Comparison of ENCODE assay signal across 9 cellular contexts in the genomic region with DNA sequence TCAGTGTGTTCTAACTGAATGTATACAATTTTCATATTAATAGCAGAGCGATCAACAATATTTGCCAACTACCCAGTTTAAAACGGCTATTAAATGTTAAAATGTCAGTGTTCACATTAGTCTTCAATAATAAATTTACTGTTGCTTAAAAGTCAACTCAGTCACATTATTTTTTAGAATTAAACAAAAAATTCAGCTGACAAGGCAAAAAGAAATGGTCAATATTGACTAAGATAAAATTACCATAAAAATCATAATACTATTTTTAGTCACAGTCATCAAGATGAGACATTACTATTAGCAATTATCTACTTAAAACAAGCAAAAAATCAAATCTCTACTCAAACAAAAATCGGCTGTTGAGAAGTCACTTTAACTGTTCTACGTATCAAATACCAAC. TPM values are rescaled to one million over a fixed set of nuclear protein-coding genes. Genes with fewer than 3 reads are reported as not detected.
A peak's percentile ranks its signal among the peaks of the same experiment; 100 is the strongest.
DNase-seq lines count a peak whose midpoint lies in the region; ATAC-seq, FAIRE-seq and TF ChIP-seq lines count a peak whose summit lies in the region.
"Had no signal": no experiment of that assay in that cellular context is flagged by ENCODE, and none has a peak within 500 bp of the region (broad histone marks: within the 10 kb centered on the region; RNA-seq: fewer than 3 reads in every experiment).

No MANE protein-coding gene starts in this region.

- WGBS in aorta, 2 donors: 26 to 28% methylated on average over 4 of the region's 4 CpGs

- H3K36me3 ChIP-seq in right atrium auricular region: no peaks in the 10 kb centered on the region
- H3K36me3 ChIP-seq in breast epithelium: no peaks in the 10 kb centered on the region
- H3K36me3 ChIP-seq in aorta (ENCODE audit: control insufficient read depth in 1 of 2, insufficient read depth in 2 of 2, low read length in 1 of 2): no peaks in the 10 kb centered on the region

- ATAC-seq in Right ventricle myocardium superior (ENCODE audit: poor library complexity): no peak
- ATAC-seq in aorta (ENCODE audit: low FRiP score): no peak

- FAIRE-seq in urothelium cell line (lab: Jason Lieb, UNC): no peak

- DNase-seq in right atrium auricular region (ENCODE audit: low spot score): no peak
- DNase-seq in Right ventricle myocardium superior: no peak
- DNase-seq in breast epithelium (ENCODE audit: low spot score in 2 of 2): no peak
- DNase-seq in aorta: no peak
- no peak for DNase-seq in germinal center (ENCODE audit: low spot score)
- no peak for DNase-seq in GM13976 (ENCODE audit: low spot score)
- no peak for DNase-seq in urothelium cell line (ENCODE audit: low spot score)
- DNase-seq: activated CD4-positive, alpha-beta T cell treated with anti-CD3 and anti-CD28 coated beads for 1 hour had no signal

- intact Hi-C loops in Right ventricle myocardium superior (cut with DNase I) (no loop called here), breast epithelium (cut with DNase I; ENCODE audit: low total_unique reads) (no loop called here), aorta (cut with DNase I) (loop anchor here (5.0 to 10.0 kb wide), 2 partner anchors 131 to 148 kb away; partner anchors contain the start of genes LRRC40 (in 1 of the 2) and SRSF11 (in 1 of the 2))

- TF ChIP-seq CTCF in right atrium auricular region (IDR thresholded peaks at IDR 0.05) (no peak), breast epithelium (IDR thresholded peaks at IDR 0.05) (no peak), GM13976 (IDR thresholded peaks at IDR 0.05; ENCODE audit: borderline replicate concordance, control extremely low read depth, extremely low read depth, insufficient read depth, missing control alignments) (no peak)

- H3K4me3 ChIP-seq in right atrium auricular region (peak overlapping the region; percentile 68 to 82), breast epithelium (peak overlapping the region; percentile 74 to 94 (median 90)), mononuclear cell (ENCODE audit: low read length) (peak overlapping the region; percentile 97), aorta (ENCODE audit: low read length in 2 of 2) (peak overlapping the region; percentile 13 to 87)

- no peak for TF ChIP-seq POLR2A in breast epithelium (IDR thresholded peaks at IDR 0.05)

- in situ Hi-C loops in GM13976 (cut with MboI; ENCODE audit: low sequenced_read_pairs, unreplicated experiment): no loop called here

- H3K27ac ChIP-seq in right atrium auricular region (no peak overlapping the region), breast epithelium (no peak overlapping the region), aorta (ENCODE audit: low read depth in 1 of 2, low read length in 2 of 2) (no peak overlapping the region)

- H3K9me3 ChIP-seq in right atrium auricular region (no peaks in the 10 kb centered on the region), breast epithelium (no peaks in the 10 kb centered on the region), mononuclear cell (ENCODE audit: low read depth, low read length) (no peaks in the 10 kb centered on the region), aorta (ENCODE audit: control insufficient read depth, low read length) (no peaks in the 10 kb centered on the region)

- peaks cover 0 to 50% of the 10 kb centered on the region in 2 donors for H3K4me1 ChIP-seq in right atrium auricular region
- peaks cover 0 to 4% of the 10 kb centered on the region in 2 donors for H3K4me1 ChIP-seq in breast epithelium
- H3K4me1 ChIP-seq in mononuclear cell (ENCODE audit: insufficient read depth, low read length): peaks cover 23% of the 10 kb centered on the region
- H3K4me1 ChIP-seq in aorta (ENCODE audit: control insufficient read depth in 1 of 2, insufficient read depth in 2 of 2, low read length in 2 of 2): peaks cover 0 to 2% of the 10 kb centered on the region in 2 donors

- H3K27me3 ChIP-seq in right atrium auricular region (no peaks in the 10 kb centered on the region), breast epithelium (no peaks in the 10 kb centered on the region), mononuclear cell (ENCODE audit: insufficient read depth, low read length) (no peaks in the 10 kb centered on the region), aorta (ENCODE audit: control insufficient read depth in 1 of 2, insufficient read depth in 2 of 2, low read length in 1 of 2) (no peaks in the 10 kb centered on the region)

RNA-seq across cellular contexts. Expression of gene ANKRD13C, which starts 1.5 kb away (rescaled TPM):
- total RNA-seq in right atrium auricular region: 10 to 100 TPM in 1 of 2 donors, 1 to 10 TPM in 1; 8.1 to 11.4 TPM
- total RNA-seq in Right ventricle myocardium superior: 9.1 TPM
- total RNA-seq in breast epithelium: 10 to 100 TPM; 20.8 to 29.9 (median 28.5) TPM
- total RNA-seq in mononuclear cell: 43.7 TPM
- total RNA-seq in aorta: 10 to 100 TPM; 25.6 to 28.3 TPM
- 10 to 100 TPM in 1 of 2 donors, 1 to 10 TPM in 1; 5.6 to 13.3 TPM for polyA plus RNA-seq in aorta

RNA-seq across cellular contexts. Expression of gene CTH, which starts 58.0 kb away (rescaled TPM):
- total RNA-seq in right atrium auricular region (1 to 10 TPM; 1.0 to 1.6 TPM), Right ventricle myocardium superior (0.59 TPM), breast epithelium (10 to 100 TPM in 1 of 3 donors, 1 to 10 TPM in 2; 4.9 to 11.7 (median 5.3) TPM), mononuclear cell (1.8 TPM), aorta (1 to 10 TPM; 1.8 to 3.7 TPM)
- 1 to 10 TPM; 2.0 to 4.3 TPM for polyA plus RNA-seq in aorta

Comparison
In these comparisons a context has a peak if more than half of its experiments do, and no peak if none do; other contexts are left out.
1. intact Hi-C loops: an anchor here in aorta (5.0 to 10.0 kb wide); none called in Right ventricle myocardium superior and breast epithelium.